ENCODE assay signal across 1 cellular context in the genomic region with DNA sequence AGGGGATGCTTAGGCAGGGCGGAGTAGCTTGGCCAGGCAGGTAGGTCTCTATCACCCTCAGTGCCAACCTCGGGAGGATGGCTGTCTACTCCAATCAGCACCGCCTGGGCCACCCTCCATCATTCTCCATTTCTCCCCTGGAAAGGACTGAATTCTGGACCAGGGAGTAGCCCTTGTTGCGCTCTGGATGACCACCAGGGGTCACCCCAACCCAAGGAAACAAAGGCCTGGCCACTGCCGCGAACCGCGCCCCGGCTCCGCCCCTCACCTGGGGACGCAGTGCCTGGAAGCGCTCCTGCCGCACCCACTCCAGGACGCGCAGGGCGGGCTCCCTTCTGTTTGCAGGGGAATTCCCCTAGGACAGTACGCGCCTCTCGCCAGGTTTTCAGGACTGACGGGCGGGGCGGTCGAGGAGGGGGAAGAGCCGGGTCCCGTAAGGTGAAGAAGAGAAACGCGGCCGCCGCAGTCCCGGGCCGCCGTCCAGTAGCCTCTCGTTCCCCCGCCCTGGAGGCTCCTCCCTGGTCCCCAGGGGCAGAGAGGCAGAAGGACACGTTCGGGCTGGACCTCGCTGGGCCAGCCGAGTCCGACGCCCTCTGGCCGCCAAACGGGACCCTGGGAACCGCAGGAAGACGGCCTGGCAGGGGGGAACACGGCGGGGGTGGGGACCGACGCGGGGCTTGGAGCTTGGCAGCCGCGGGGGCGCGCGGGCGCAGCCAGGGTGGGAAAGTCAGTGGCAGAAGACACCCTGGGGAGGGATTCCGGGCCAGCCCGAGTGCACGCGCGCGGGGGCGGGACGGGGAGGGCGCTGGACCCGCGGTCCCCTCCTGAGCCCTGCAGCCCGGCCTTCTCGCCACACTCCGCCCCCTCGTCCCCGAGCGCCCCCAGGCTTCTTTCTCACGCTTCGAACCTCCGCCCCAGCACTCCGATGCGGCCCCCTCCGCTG.
TF ChIP-seq lines count a peak whose summit lies in the region.

No MANE protein-coding gene starts in this region.

TF ChIP-seq in HepG2, 621 proteins besides CTCF, POLR2A, EP300 and RAD21 (continued from another document and continues in another):
- TF ChIP-seq, protein P1, sequence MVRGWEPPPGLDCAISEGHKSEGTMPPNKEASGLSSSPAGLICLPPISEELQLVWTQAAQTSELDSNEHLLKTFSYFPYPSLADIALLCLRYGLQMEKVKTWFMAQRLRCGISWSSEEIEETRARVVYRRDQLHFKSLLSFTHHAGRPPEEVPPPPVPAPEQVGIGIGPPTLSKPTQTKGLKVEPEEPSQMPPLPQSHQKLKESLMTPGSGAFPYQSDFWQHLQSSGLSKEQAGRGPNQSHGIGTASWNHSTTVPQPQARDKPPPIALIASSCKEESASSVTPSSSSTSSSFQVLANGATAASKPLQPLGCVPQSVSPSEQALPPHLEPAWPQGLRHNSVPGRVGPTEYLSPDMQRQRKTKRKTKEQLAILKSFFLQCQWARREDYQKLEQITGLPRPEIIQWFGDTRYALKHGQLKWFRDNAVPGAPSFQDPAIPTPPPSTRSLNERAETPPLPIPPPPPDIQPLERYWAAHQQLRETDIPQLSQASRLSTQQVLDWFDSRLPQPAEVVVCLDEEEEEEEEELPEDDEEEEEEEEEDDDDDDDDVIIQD (CRISPR knock-in tag; IDR thresholded peaks at IDR 0.05; ENCODE audit: low read depth), result no peak
- no peak for TF ChIP-seq SALL2 (CRISPR knock-in tag; IDR thresholded peaks at IDR 0.05)
- no peak; the same call in 1 of the 2 replicates for TF ChIP-seq ZNF20 (CRISPR knock-in tag; IDR thresholded peaks at IDR 0.05)
- TF ChIP-seq, protein P2, sequence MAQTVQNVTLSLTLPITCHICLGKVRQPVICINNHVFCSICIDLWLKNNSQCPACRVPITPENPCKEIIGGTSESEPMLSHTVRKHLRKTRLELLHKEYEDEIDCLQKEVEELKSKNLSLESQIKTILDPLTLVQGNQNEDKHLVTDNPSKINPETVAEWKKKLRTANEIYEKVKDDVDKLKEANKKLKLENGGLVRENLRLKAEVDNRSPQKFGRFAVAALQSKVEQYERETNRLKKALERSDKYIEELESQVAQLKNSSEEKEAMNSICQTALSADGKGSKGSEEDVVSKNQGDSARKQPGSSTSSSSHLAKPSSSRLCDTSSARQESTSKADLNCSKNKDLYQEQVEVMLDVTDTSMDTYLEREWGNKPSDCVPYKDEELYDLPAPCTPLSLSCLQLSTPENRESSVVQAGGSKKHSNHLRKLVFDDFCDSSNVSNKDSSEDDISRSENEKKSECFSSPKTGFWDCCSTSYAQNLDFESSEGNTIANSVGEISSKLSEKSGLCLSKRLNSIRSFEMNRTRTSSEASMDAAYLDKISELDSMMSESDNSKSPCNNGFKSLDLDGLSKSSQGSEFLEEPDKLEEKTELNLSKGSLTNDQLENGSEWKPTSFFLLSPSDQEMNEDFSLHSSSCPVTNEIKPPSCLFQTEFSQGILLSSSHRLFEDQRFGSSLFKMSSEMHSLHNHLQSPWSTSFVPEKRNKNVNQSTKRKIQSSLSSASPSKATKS (CRISPR knock-in tag; IDR thresholded peaks at IDR 0.05), result no peak
- peak; percentile 40; the same call in 1 of the 2 replicates for TF ChIP-seq ELF3 (CRISPR knock-in tag; IDR thresholded peaks at IDR 0.05)
- TF ChIP-seq, protein P3, sequence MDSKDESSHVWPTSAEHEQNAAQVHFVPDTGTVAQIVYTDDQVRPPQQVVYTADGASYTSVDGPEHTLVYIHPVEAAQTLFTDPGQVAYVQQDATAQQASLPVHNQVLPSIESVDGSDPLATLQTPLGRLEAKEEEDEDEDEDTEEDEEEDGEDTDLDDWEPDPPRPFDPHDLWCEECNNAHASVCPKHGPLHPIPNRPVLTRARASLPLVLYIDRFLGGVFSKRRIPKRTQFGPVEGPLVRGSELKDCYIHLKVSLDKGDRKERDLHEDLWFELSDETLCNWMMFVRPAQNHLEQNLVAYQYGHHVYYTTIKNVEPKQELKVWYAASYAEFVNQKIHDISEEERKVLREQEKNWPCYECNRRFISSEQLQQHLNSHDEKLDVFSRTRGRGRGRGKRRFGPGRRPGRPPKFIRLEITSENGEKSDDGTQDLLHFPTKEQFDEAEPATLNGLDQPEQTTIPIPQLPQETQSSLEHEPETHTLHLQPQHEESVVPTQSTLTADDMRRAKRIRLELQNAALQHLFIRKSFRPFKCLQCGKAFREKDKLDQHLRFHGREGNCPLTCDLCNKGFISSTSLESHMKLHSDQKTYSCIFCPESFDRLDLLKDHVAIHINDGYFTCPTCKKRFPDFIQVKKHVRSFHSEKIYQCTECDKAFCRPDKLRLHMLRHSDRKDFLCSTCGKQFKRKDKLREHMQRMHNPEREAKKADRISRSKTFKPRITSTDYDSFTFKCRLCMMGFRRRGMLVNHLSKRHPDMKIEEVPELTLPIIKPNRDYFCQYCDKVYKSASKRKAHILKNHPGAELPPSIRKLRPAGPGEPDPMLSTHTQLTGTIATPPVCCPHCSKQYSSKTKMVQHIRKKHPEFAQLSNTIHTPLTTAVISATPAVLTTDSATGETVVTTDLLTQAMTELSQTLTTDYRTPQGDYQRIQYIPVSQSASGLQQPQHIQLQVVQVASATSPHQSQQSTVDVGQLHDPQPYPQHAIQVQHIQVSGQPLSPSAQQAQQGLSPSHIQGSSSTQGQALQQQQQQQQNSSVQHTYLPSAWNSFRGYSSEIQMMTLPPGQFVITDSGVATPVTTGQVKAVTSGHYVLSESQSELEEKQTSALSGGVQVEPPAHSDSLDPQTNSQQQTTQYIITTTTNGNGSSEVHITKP (CRISPR knock-in tag; IDR thresholded peaks at IDR 0.05; ENCODE audit: low read depth), result no peak
- TF ChIP-seq YY1 (IDR thresholded peaks at IDR 0.05; ENCODE audit: insufficient read depth, insufficient replicate concordance, low read depth, low read length), result no peak
- peak; percentile 59; the same call in 1 of the 2 replicates for TF ChIP-seq DMAP1 (CRISPR knock-in tag; IDR thresholded peaks at IDR 0.05)
- no peak for TF ChIP-seq MAFF (IDR thresholded peaks at IDR 0.05; ENCODE audit: low read depth, low read length)
- TF ChIP-seq ZNF260 (CRISPR knock-in tag; IDR thresholded peaks at IDR 0.05; ENCODE audit: borderline replicate concordance, low read depth), result no peak
- TF ChIP-seq ZNF616 (CRISPR knock-in tag; IDR thresholded peaks at IDR 0.05; ENCODE audit: low read depth), result no peak
- TF ChIP-seq EHMT2 (IDR thresholded peaks at IDR 0.05; ENCODE audit: borderline replicate concordance, low read depth, low read length), result no peak
- TF ChIP-seq DMTF1 (CRISPR knock-in tag; IDR thresholded peaks at IDR 0.05), result no peak
- TF ChIP-seq ZNF337 (CRISPR knock-in tag; IDR thresholded peaks at IDR 0.05; ENCODE audit: borderline replicate concordance, low read depth), result no peak
- no peak for TF ChIP-seq NFIB (CRISPR knock-in tag; IDR thresholded peaks at IDR 0.05; ENCODE audit: borderline replicate concordance)
- TF ChIP-seq, protein P4, sequence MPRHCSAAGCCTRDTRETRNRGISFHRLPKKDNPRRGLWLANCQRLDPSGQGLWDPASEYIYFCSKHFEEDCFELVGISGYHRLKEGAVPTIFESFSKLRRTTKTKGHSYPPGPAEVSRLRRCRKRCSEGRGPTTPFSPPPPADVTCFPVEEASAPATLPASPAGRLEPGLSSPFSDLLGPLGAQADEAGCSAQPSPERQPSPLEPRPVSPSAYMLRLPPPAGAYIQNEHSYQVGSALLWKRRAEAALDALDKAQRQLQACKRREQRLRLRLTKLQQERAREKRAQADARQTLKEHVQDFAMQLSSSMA (CRISPR knock-in tag; IDR thresholded peaks at IDR 0.05), result no peak
- TF ChIP-seq, protein P5, sequence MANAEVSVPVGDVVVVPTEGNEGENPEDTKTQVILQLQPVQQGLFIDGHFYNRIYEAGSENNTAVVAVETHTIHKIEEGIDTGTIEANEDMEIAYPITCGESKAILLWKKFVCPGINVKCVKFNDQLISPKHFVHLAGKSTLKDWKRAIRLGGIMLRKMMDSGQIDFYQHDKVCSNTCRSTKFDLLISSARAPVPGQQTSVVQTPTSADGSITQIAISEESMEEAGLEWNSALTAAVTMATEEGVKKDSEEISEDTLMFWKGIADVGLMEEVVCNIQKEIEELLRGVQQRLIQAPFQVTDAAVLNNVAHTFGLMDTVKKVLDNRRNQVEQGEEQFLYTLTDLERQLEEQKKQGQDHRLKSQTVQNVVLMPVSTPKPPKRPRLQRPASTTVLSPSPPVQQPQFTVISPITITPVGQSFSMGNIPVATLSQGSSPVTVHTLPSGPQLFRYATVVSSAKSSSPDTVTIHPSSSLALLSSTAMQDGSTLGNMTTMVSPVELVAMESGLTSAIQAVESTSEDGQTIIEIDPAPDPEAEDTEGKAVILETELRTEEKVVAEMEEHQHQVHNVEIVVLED (CRISPR knock-in tag; IDR thresholded peaks at IDR 0.05; ENCODE audit: borderline replicate concordance), result peak; percentile 66
- no peak for TF ChIP-seq KMT2B (CRISPR knock-in tag; IDR thresholded peaks at IDR 0.05)
- no peak for TF ChIP-seq ZNF232 (CRISPR knock-in tag; IDR thresholded peaks at IDR 0.05; ENCODE audit: borderline replicate concordance)
- no peak for TF ChIP-seq ZFX (CRISPR knock-in tag; IDR thresholded peaks at IDR 0.05; ENCODE audit: low read depth)
- TF ChIP-seq BORCS8-MEF2B (CRISPR knock-in tag; IDR thresholded peaks at IDR 0.05), result no peak
- TF ChIP-seq RBFOX2 (IDR thresholded peaks at IDR 0.05; ENCODE audit: low read depth, low read length), result 0 out of 2 replicates have a peak, but pooled peaks have one; percentile 32
- no peak for TF ChIP-seq ZFP62 (CRISPR knock-in tag; IDR thresholded peaks at IDR 0.05)
- peak; percentile 55 for TF ChIP-seq TBX2 (CRISPR knock-in tag; IDR thresholded peaks at IDR 0.05; ENCODE audit: borderline replicate concordance)
- TF ChIP-seq ZNF703 (CRISPR knock-in tag; IDR thresholded peaks at IDR 0.05; ENCODE audit: borderline replicate concordance), result no peak
- TF ChIP-seq RARG (CRISPR knock-in tag; IDR thresholded peaks at IDR 0.05; ENCODE audit: low read depth), result no peak
- no peak for TF ChIP-seq ZNF850 (CRISPR knock-in tag; conservative IDR thresholded peaks at IDR 0.05)
- TF ChIP-seq ZNF577 (CRISPR knock-in tag; IDR thresholded peaks at IDR 0.05; ENCODE audit: borderline replicate concordance, low read depth), result no peak
- TF ChIP-seq PRPF4 (IDR thresholded peaks at IDR 0.05; ENCODE audit: low read depth, low read length, poor library complexity, severe bottlenecking), result no peak
- TF ChIP-seq NRL (CRISPR knock-in tag; IDR thresholded peaks at IDR 0.05; ENCODE audit: borderline replicate concordance), result peak; percentile 24; the same call in 1 of the 2 replicates
- TF ChIP-seq MIXL1 (CRISPR knock-in tag; IDR thresholded peaks at IDR 0.05), result 0 out of 2 replicates have a peak, but pooled peaks have one; percentile 10
- no peak for TF ChIP-seq ZNF562 (CRISPR knock-in tag; IDR thresholded peaks at IDR 0.05; ENCODE audit: borderline replicate concordance)
- no peak for TF ChIP-seq IRX3 (CRISPR knock-in tag; IDR thresholded peaks at IDR 0.05; ENCODE audit: borderline replicate concordance, low read depth)
- TF ChIP-seq, protein P6, sequence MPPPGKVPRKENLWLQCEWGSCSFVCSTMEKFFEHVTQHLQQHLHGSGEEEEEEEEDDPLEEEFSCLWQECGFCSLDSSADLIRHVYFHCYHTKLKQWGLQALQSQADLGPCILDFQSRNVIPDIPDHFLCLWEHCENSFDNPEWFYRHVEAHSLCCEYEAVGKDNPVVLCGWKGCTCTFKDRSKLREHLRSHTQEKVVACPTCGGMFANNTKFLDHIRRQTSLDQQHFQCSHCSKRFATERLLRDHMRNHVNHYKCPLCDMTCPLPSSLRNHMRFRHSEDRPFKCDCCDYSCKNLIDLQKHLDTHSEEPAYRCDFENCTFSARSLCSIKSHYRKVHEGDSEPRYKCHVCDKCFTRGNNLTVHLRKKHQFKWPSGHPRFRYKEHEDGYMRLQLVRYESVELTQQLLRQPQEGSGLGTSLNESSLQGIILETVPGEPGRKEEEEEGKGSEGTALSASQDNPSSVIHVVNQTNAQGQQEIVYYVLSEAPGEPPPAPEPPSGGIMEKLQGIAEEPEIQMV (CRISPR knock-in tag; IDR thresholded peaks at IDR 0.05; ENCODE audit: low read depth), result peak; percentile 77
- TF ChIP-seq ZNF276 (CRISPR knock-in tag; IDR thresholded peaks at IDR 0.05; ENCODE audit: low read depth), result 0 out of 2 replicates have a peak, but pooled peaks have one; percentile 51
